In the genomic region with DNA sequence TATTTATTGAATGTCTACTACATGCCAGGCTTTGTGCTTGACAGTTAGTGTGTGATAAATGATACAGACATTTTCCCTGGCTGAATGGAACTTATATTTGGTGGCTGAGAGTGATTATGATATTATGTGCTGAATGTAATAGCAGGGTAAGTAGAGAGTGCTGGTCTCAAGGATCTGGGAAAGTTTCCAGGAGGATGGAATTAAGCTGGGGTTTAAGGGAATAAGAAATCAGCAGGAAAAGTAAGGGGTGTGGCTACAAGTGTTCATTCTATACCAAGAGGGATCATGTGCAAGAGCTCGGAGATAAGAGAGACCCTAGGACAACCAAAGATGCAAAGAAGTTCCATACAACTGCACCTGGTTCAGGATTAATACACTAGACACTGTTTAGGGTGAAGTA, we compare ENCODE assay signal across 21 cellular contexts.
"Had no signal": no experiment of that assay in that cellular context is flagged by ENCODE, and none has a peak within 500 bp of the region (broad histone marks: within the 10 kb centered on the region; RNA-seq: fewer than 3 reads in every experiment).

No MANE protein-coding gene starts in this region.

- H3K4me1 ChIP-seq: gastrocnemius medialis, prostate gland, sigmoid colon, thyroid gland, vagina had no signal

- H3K36me3 ChIP-seq: gastrocnemius medialis, neutrophil, prostate gland, sigmoid colon, stomach, thyroid gland, vagina had no signal

- H3K27me3 ChIP-seq: gastrocnemius medialis, neutrophil, sigmoid colon, stomach, thyroid gland, vagina had no signal

- H3K9me3 ChIP-seq: gastrocnemius medialis, mucosa of descending colon, neutrophil, prostate gland, sigmoid colon, stomach, thyroid gland, vagina had no signal

- H3K4me3 ChIP-seq: gastrocnemius medialis, lung, mucosa of descending colon, prostate gland, sigmoid colon, stomach, thyroid gland, vagina had no signal

- DNase-seq: effector CD8-positive, alpha-beta T cell; endodermal cell; foreskin fibroblast; gastrocnemius medialis; head of caudate nucleus; kidney; mucosa of descending colon; naive B cell; right cardiac atrium; sigmoid colon; stimulated activated CD4-positive, alpha-beta T cell treated with anti-CD3 and anti-CD28 coated beads, Interleukin-2, amount 100 ng/mL, for 24 hours; stimulated activated CD4-positive, alpha-beta T cell treated with anti-CD3 and anti-CD28 coated beads, Interleukin-4, amount 100 ng/mL, for 24 hours; stimulated activated naive CD4-positive, alpha-beta T cell treated with Interleukin-2 at 50 U/mL for 16 hours; stomach; thyroid gland; trophoblast cell had no signal

- H3K27ac ChIP-seq: epithelial cell of prostate, gastrocnemius medialis, neutrophil, prostate gland, sigmoid colon, stomach, thyroid gland, vagina had no signal
